In the genomic region with DNA sequence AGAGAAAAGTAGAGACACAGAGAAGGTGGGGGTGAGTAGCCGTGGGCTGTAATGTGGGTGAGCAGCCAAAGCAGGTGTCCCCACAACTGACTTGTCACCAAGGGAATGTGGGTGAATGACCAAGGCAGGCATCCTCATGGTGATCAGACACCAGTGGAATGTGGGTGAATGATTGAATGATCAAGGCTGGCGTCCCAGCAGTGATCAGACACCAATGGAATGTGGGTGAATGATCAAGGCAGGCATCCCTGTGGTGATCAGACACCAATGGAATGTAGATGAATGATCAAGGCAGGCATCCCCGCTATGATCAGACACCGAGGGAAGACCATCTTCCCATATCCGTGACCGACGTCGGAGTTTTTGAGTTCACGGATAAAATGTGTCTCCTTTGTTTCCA, we compare ENCODE assay signal across 34 cellular contexts. TPM values are rescaled to one million over a fixed set of nuclear protein-coding genes. Genes with fewer than 3 reads are reported as not detected.
"Had no signal": no experiment of that assay in that cellular context is flagged by ENCODE, and none has a peak within 500 bp of the region (broad histone marks: within the 10 kb centered on the region; RNA-seq: fewer than 3 reads in every experiment).

No MANE protein-coding gene starts in this region.

- H3K27ac ChIP-seq: epithelial cell of prostate, esophagus squamous epithelium, pancreas, prostate gland, skin epidermis, testis, vagina had no signal

- FAIRE-seq: bronchial epithelial cell, colon, endometrium, frontal cortex, pancreas had no signal

- ATAC-seq: activated naive CD4-positive, alpha-beta T cell treated with anti-CD3 and anti-CD28 coated beads, Interleukin-2, amount 50 U/mL, for 72 hours; activated T-cell treated with anti-CD3 and anti-CD28 coated beads, Interleukin-2, amount 50 U/mL, for 4 hours; activated T-helper 17 cell treated with anti-CD3 and anti-CD28 coated beads, Interleukin-2, amount 50 U/mL, for 72 hours; left cardiac atrium; left ventricle myocardium superior; naive thymus-derived CD4-positive, alpha-beta T cell; pancreas; sciatic nerve; stimulated activated naive CD8-positive, alpha-beta T cell treated with anti-CD3 and anti-CD28 coated beads, Interleukin-15, Interleukin-2, amounts not matched to agents 100 U/mL and 50 U/mL, for 24 hours; WTC11 had no signal

- DNase-seq: activated CD4-positive, alpha-beta memory T cell treated with anti-CD3 and anti-CD28 coated beads, Interleukin-2, amount 10 ng/mL, durations not matched to agents 7 days and 5 days; activated CD4-positive, alpha-beta T cell treated with anti-CD3 and anti-CD28 coated beads for 1 hour; activated CD4-positive, alpha-beta T cell treated with anti-CD3 and anti-CD28 coated beads, Interleukin-2, amount 10 ng/mL, durations not matched to agents 7 days and 5 days; activated CD8-positive, alpha-beta memory T cell treated with anti-CD3 and anti-CD28 coated beads, Interleukin-2, amount 50 U/mL, for 48 hours; activated T-cell treated with anti-CD3 and anti-CD28 coated beads, Interleukin-2, amount 50 U/mL, for 4 hours; dermis blood vessel endothelial cell; effector CD4-positive, alpha-beta T cell; esophagus squamous epithelium; glutamatergic neuron; islet precursor cell; left cardiac atrium; left ventricle myocardium superior; mammary epithelial cell; midbrain; naive thymus-derived CD4-positive, alpha-beta T cell; pancreas; retina; stimulated activated CD4-positive, alpha-beta T cell treated with anti-CD3 and anti-CD28 coated beads, Interleukin-12 subunit alpha, Interleukin-12 subunit beta, amount 100 ng/mL, for 4 hours; stimulated activated CD4-positive, alpha-beta T cell treated with anti-CD3 and anti-CD28 coated beads, Interleukin-4, amount 100 ng/mL, for 1 hour; stimulated activated naive CD8-positive, alpha-beta T cell treated with anti-CD3 and anti-CD28 coated beads, Interleukin-15, Interleukin-2, amounts not matched to agents 100 U/mL and 50 U/mL, for 24 hours; testis had no signal

- H3K4me3 ChIP-seq: esophagus squamous epithelium, pancreas, prostate gland, skin epidermis, testis, vagina had no signal

- H3K4me1 ChIP-seq: esophagus squamous epithelium, pancreas, prostate gland, testis, vagina had no signal

- H3K27me3 ChIP-seq: esophagus squamous epithelium, pancreas, testis, vagina had no signal

- H3K9me3 ChIP-seq: pancreas, prostate gland, testis, vagina had no signal

- H3K36me3 ChIP-seq: esophagus squamous epithelium, pancreas, prostate gland, vagina had no signal

RNA-seq across cellular contexts. Expression of a gene that starts 49.8 kb away (rescaled TPM):
- total RNA-seq: activated CD4-positive, alpha-beta memory T cell treated with anti-CD3 and anti-CD28 coated beads, Interleukin-2, amount 10 ng/mL, durations not matched to agents 7 days and 5 days; activated CD4-positive, alpha-beta T cell treated with anti-CD3 and anti-CD28 coated beads, Interleukin-2, amount 10 ng/mL, durations not matched to agents 7 days and 5 days; activated naive CD4-positive, alpha-beta T cell treated with anti-CD3 and anti-CD28 coated beads, Interleukin-2, amount 50 U/mL, for 72 hours; activated T-cell treated with anti-CD3 and anti-CD28 coated beads, Interleukin-2, amount 50 U/mL, for 4 hours; activated T-helper 17 cell treated with anti-CD3 and anti-CD28 coated beads, Interleukin-2, amount 50 U/mL, for 72 hours; bronchial epithelial cell; dermis blood vessel endothelial cell; esophagus squamous epithelium; frontal cortex; left cardiac atrium; left ventricle myocardium superior; mammary epithelial cell; naive thymus-derived CD4-positive, alpha-beta T cell; pancreas; sciatic nerve; T-helper 1 cell treated with Interleukin-12 subunit alpha and Interleukin-12 subunit beta and Interleukin-4 antibody, amounts not matched to agents 30 ng/mL and 1 ng/mL, for 36 hours; WTC11 had no signal
